Comparison of ENCODE assay signal across 21 cellular contexts in the genomic region with DNA sequence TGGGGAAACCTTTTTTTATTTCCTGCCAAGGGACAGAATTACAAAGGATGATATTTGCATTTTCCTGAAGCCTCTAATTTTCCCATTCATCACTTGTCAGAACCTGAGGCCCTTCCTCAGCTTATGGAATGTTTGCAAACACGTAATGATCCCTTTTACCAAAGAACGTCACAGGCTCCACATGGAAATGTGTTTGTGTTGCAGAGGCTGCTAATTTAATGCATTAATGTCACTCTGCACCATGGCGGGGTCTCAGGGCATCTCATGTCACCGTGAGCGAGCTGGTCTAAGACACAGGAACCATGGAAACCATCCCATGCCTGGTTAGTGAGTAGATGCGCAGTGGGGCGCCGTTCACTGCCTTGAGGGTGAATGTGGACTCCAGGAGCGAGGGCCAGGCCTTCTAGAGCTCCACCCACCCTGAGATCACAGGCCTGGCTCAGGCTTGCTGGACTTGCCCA.
DNase-seq lines count a peak whose midpoint lies in the region; ATAC-seq, FAIRE-seq and TF ChIP-seq lines count a peak whose summit lies in the region.
"Had no signal": no experiment of that assay in that cellular context is flagged by ENCODE, and none has a peak within 500 bp of the region (broad histone marks: within the 10 kb centered on the region; RNA-seq: fewer than 3 reads in every experiment).

No MANE protein-coding gene starts in this region.

- H3K56ac ChIP-seq in H1 (replicated peaks; ENCODE audit: insufficient read length, low read depth, low read length): no peak overlapping the region

- no peak overlapping the region; the same call in 1 of the 2 replicates for H4K8ac ChIP-seq in H1 (ENCODE audit: extremely low read depth, insufficient read depth, low read length)

- DNase-seq in ELF-1 (ENCODE audit: low read depth, low spot score): peak; percentile 88
- DNase-seq in NCI-H1417 treated with DMSO at 0.1 percent for 48 hours (lab: John Stamatoyannopoulos, UW): peak; percentile 8
- no peak for DNase-seq in H1 (ENCODE audit: low read depth in 1 of 2, low spot score in 2 of 2)
- DNase-seq in neural crest cell (ENCODE audit: low read depth, low spot score): no peak
- no peak for DNase-seq in SW 1271 (lab: John Stamatoyannopoulos, UW)
- DNase-seq in pancreas: no peak
- no peak for DNase-seq in superior temporal gyrus (ENCODE audit: extremely low spot score)
- no peak for DNase-seq in activated gamma-delta T cell treated with Interleukin-2 at 50 U/mL for 16 hours
- DNase-seq: activated CD4-positive, alpha-beta T cell treated with anti-CD3 and anti-CD28 coated beads, Interleukin-2, amount 50 U/mL, for 4 hours; activated naive CD4-positive, alpha-beta T cell; activated naive CD8-positive, alpha-beta T cell treated with anti-CD3 and anti-CD28 coated beads, Interleukin-2, amount 50 U/mL, for 24 hours; activated T-cell treated with anti-CD3 and anti-CD28 coated beads, Interleukin-2, amount 50 U/mL, for 48 hours; central memory CD4-positive, alpha-beta T cell; NCI-H1105; retina; upper lobe of left lung had no signal

- no peak overlapping the region for H2BK120ac ChIP-seq in H1 (replicated peaks; ENCODE audit: low read depth, low read length)

- no peak for TF ChIP-seq POLR2A in H1 (IDR thresholded peaks at IDR 0.05; ENCODE audit: control extremely low read depth in 1 of 2, low read depth in 2 of 2, low read length in 2 of 2)

- H4K20me1 ChIP-seq in H1 (replicated peaks in 1 of 2; ENCODE audit: control insufficient read depth in 1 of 2, insufficient read depth in 2 of 2, low read length in 2 of 2): no peaks in the 10 kb centered on the region

- H3K27ac Mint-ChIP-seq in neural crest cell (ENCODE audit: unreplicated experiment): peak overlapping the region; percentile 94
- H3K27ac Mint-ChIP-seq: activated naive CD8-positive, alpha-beta T cell treated with anti-CD3 and anti-CD28 coated beads, Interleukin-2, amount 50 U/mL, for 24 hours; memory B cell; stimulated activated memory B cell treated with anti-CD40 and anti-IgM and Interleukin-4, amounts not matched to agents 10 μg/mL and 1 μg/mL and 100 μg/mL, for 72 hours had no signal

- FAIRE-seq in H1 (lab: Jason Lieb, UNC): no peak
- no peak for FAIRE-seq in pancreas (lab: Jason Lieb, UNC)
- FAIRE-seq: GM12891, K562 had no signal

- no peaks in the 10 kb centered on the region for H3K9me3 Mint-ChIP-seq in neural crest cell
- H3K9me3 Mint-ChIP-seq: activated naive CD8-positive, alpha-beta T cell treated with anti-CD3 and anti-CD28 coated beads, Interleukin-2, amount 50 U/mL, for 24 hours; memory B cell had no signal

- TF ChIP-seq RAD21 in H1 (IDR thresholded peaks at IDR 0.05 in 1 of 2, conservative IDR thresholded peaks at IDR 0.05 in 1 of 2; ENCODE audit: low read depth in 2 of 2, low read length in 2 of 2): no peak

- no peak for TF ChIP-seq EP300 in H1 (IDR thresholded peaks at IDR 0.05; ENCODE audit: borderline replicate concordance in 1 of 2, low read depth in 2 of 2, low read length in 2 of 2)

- H2BK20ac ChIP-seq in H1 (ENCODE audit: low read length): no peak overlapping the region

- CTCF ChIA-PET in H1 (lab: Charles Lee; ENCODE audit: partially characterized antibody): interaction anchor here (1.0 to 1.8 kb wide), 5 partner anchors 12 to 325 kb away, joined by 3 to 6 read pairs (median 4); no protein-coding TSS in a partner anchor

- no peaks in the 10 kb centered on the region for H3K79me1 ChIP-seq in H1 (ENCODE audit: low read depth, low read length)

- H3K23ac ChIP-seq in H1 (ENCODE audit: insufficient read length): no peak overlapping the region

- POLR2A ChIA-PET in H1 (lab: Charles Lee; ENCODE audit: partially characterized antibody): no interaction called here

- peaks cover 5% of the 10 kb centered on the region for H3K27me3 Mint-ChIP-seq in neural crest cell (ENCODE audit: low read depth)
- H3K27me3 Mint-ChIP-seq: memory B cell had no signal

- no peak overlapping the region for H2AK5ac ChIP-seq in H1 (ENCODE audit: low read depth, low read length)

- H3K4me1 Mint-ChIP-seq in neural crest cell: peaks cover 67% of the 10 kb centered on the region

- no peaks in the 10 kb centered on the region for H3K36me3 Mint-ChIP-seq in neural crest cell (ENCODE audit: low read depth)
- H3K36me3 Mint-ChIP-seq: memory B cell; stimulated activated memory B cell treated with anti-CD40 and anti-IgM and Interleukin-4, amounts not matched to agents 10 μg/mL and 1 μg/mL and 100 μg/mL, for 72 hours had no signal

- H3K36me3 ChIP-seq in H1 (ENCODE audit: control insufficient read depth in 2 of 4, insufficient read depth in 4 of 4, low read length in 3 of 4) (no peaks in the 10 kb centered on the region), pancreas (no peaks in the 10 kb centered on the region)
- H3K36me3 ChIP-seq: upper lobe of left lung had no signal

- H2BK15ac ChIP-seq in H1 (ENCODE audit: low read length): no peak overlapping the region

- H3K4me1 ChIP-seq in H1 (replicated peaks in 1 of 4; ENCODE audit: control insufficient read depth in 3 of 4, insufficient read depth in 4 of 4, low read length in 3 of 4): peaks cover 7 to 18% (median 11%) of the 10 kb centered on the region in 4 experiments
- H3K4me1 ChIP-seq in pancreas: no peaks in the 10 kb centered on the region

- no peak for ATAC-seq in pancreas
- ATAC-seq: activated naive CD8-positive, alpha-beta T cell treated with anti-CD3 and anti-CD28 coated beads, Interleukin-2, amount 50 U/mL, for 24 hours; stimulated activated memory B cell treated with anti-CD40 and anti-IgM and Interleukin-4, amounts not matched to agents 10 μg/mL and 1 μg/mL and 100 μg/mL, for 72 hours had no signal

- no peak overlapping the region for H3K4ac ChIP-seq in H1 (replicated peaks; ENCODE audit: insufficient read length, low read depth, low read length)

- 87% methylated on average over 9 of the region's 9 CpGs; no CpG with 5 or more reads in 1 of the 2 experiments for WGBS in H1 (ENCODE audit: extremely low coverage in 1 of 2, insufficient coverage in 1 of 2, insufficient read length in 1 of 2, insufficient replicate concordance in 2 of 2, low coverage in 1 of 2, low lambda C conversion rate in 2 of 2, missing lambda C conversion rate in 1 of 2), 2 experiments
- 69 to 86% methylated on average over 9 of the region's 9 CpGs for WGBS in pancreas, 2 donors

- H3K79me2 ChIP-seq in H1 (ENCODE audit: control insufficient read depth in 1 of 2, insufficient read depth in 2 of 2, low read length in 2 of 2): no peaks in the 10 kb centered on the region

- peak overlapping the region; percentile 73 for H3K4me3 Mint-ChIP-seq in neural crest cell
- H3K4me3 Mint-ChIP-seq: activated naive CD8-positive, alpha-beta T cell treated with anti-CD3 and anti-CD28 coated beads, Interleukin-2, amount 50 U/mL, for 24 hours; memory B cell; stimulated activated memory B cell treated with anti-CD40 and anti-IgM and Interleukin-4, amounts not matched to agents 10 μg/mL and 1 μg/mL and 100 μg/mL, for 72 hours had no signal

- no peak overlapping the region for H3K14ac ChIP-seq in H1 (ENCODE audit: insufficient read length)

- H2BK5ac ChIP-seq in H1 (ENCODE audit: low read depth, low read length): no peak overlapping the region; the same call in 1 of the 2 replicates

- peak overlapping the region; percentile 63; the same call in 1 of the 2 replicates for H2BK12ac ChIP-seq in H1 (ENCODE audit: low read depth, low read length)

- H3K9me3 ChIP-seq in H1 (ENCODE audit: insufficient read depth in 2 of 2, low read depth in 1 of 2, low read length in 1 of 2) (no peaks in the 10 kb centered on the region), pancreas (no peaks in the 10 kb centered on the region)
- H3K9me3 ChIP-seq: upper lobe of left lung had no signal

- H3K27ac ChIP-seq in H1 (ENCODE audit: low read depth, low read length) (no peak overlapping the region), pancreas (no peak overlapping the region)
- H3K27ac ChIP-seq: upper lobe of left lung had no signal

- H3K4me2 ChIP-seq in H1 (ENCODE audit: insufficient read depth in 1 of 2, low read depth in 2 of 2, low read length in 2 of 2): no peak overlapping the region

- H3K18ac ChIP-seq in H1 (ENCODE audit: extremely low read depth, low read length): no peak overlapping the region

- no peak overlapping the region for H4K5ac ChIP-seq in H1 (ENCODE audit: insufficient read length, low read depth, low read length)

- H2AFZ ChIP-seq in H1 (ENCODE audit: low read length): no peak overlapping the region

- intact Hi-C loops in pancreas (cut with DNase I): no loop called here

- no peak overlapping the region for H4K91ac ChIP-seq in H1 (replicated peaks; ENCODE audit: insufficient read length, low read length)

- H3K23me2 ChIP-seq in H1 (ENCODE audit: low read depth, low read length): no peaks in the 10 kb centered on the region; the same call in none of the 2 replicates

- H3K27me3 ChIP-seq in H1 (replicated peaks in 1 of 4; ENCODE audit: control insufficient read depth in 3 of 4, extremely low read depth in 1 of 4, insufficient read depth in 3 of 4, low read length in 3 of 4) (no peaks in the 10 kb centered on the region), pancreas (no peaks in the 10 kb centered on the region)
- H3K27me3 ChIP-seq: upper lobe of left lung had no signal

- no peak overlapping the region for H3K4me3 ChIP-seq in H1 (ENCODE audit: extremely low read depth in 1 of 4, insufficient read depth in 2 of 4, low read depth in 3 of 4, low read length in 4 of 4)
- no peak overlapping the region for H3K4me3 ChIP-seq in pancreas
- H3K4me3 ChIP-seq: K562, skin epidermis, upper lobe of left lung had no signal

- no peak overlapping the region for H3K9ac ChIP-seq in H1 (replicated peaks in 1 of 4; ENCODE audit: extremely low read depth in 1 of 4, low read depth in 3 of 4, low read length in 3 of 4)

- TF ChIP-seq CTCF in H1 (IDR thresholded peaks at IDR 0.05; ENCODE audit: control extremely low read depth in 1 of 3, insufficient read depth in 1 of 3, low read depth in 1 of 3, low read length in 3 of 3) (no peak), neural crest cell (conservative IDR thresholded peaks at IDR 0.05) (no peak), pancreas (IDR thresholded peaks at IDR 0.05) (no peak)

TF ChIP-seq in H1, 55 proteins besides CTCF, POLR2A, EP300 and RAD21 (continues in another document):
- no peak for TF ChIP-seq RFX5 (IDR thresholded peaks at IDR 0.05; ENCODE audit: borderline replicate concordance, low read depth, low read length)
- no peak for TF ChIP-seq GTF2F1 (IDR thresholded peaks at IDR 0.05; ENCODE audit: borderline replicate concordance, low read depth, low read length)
- TF ChIP-seq TAF7 (optimal IDR thresholded peaks at IDR 0.05; ENCODE audit: borderline replicate concordance, low read depth, low read length): no peak
- TF ChIP-seq, protein P1, sequence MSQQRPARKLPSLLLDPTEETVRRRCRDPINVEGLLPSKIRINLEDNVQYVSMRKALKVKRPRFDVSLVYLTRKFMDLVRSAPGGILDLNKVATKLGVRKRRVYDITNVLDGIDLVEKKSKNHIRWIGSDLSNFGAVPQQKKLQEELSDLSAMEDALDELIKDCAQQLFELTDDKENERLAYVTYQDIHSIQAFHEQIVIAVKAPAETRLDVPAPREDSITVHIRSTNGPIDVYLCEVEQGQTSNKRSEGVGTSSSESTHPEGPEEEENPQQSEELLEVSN (IDR thresholded peaks at IDR 0.05): no peak
- no peak for TF ChIP-seq CHD1 (IDR thresholded peaks at IDR 0.05; ENCODE audit: low read depth, low read length)

Comparison
In these comparisons a context has a peak if more than half of its experiments do, and no peak if none do; other contexts are left out.
1. DNase-seq: peak in ELF-1 (single experiment) and NCI-H1417 treated with DMSO at 0.1 percent for 48 hours (single experiment); none in H1 (0 of 2), neural crest cell (single experiment), SW 1271 (0 of 2), pancreas (0 of 6), superior temporal gyrus (single experiment) and activated gamma-delta T cell treated with Interleukin-2 at 50 U/mL for 16 hours (single experiment).